Comparison of ENCODE assay signal across 16 cellular contexts in genomic region chr10:68938117-68938516, GRCh38. TPM values are rescaled to one million over a fixed set of nuclear protein-coding genes. Genes with fewer than 3 reads are reported as not detected.
A peak's percentile ranks its signal among the peaks of the same experiment; 100 is the strongest.
DNase-seq lines count a peak whose midpoint lies in the region; ATAC-seq and TF ChIP-seq lines count a peak whose summit lies in the region.
"Had no signal": no experiment of that assay in that cellular context is flagged by ENCODE, and none has a peak within 500 bp of the region (broad histone marks: within the 10 kb centered on the region; RNA-seq: fewer than 3 reads in every experiment).

No MANE protein-coding gene starts in this region.

- peaks cover 14% of the 10 kb centered on the region for H3K79me2 ChIP-seq in osteoblast (ENCODE audit: insufficient read depth, low read length)

- H3K36me3 ChIP-seq in body of pancreas (replicated peaks in 1 of 2; ENCODE audit: insufficient read depth in 1 of 2, low read depth in 2 of 2) (peaks cover 0 to 10% of the 10 kb centered on the region in 2 donors), osteoblast (ENCODE audit: insufficient read depth, low read length) (peaks cover 41% of the 10 kb centered on the region)

- H2AFZ ChIP-seq in osteoblast (ENCODE audit: low read length) = no peak overlapping the region
- H2AFZ ChIP-seq: GM23338 had no signal

- ATAC-seq in body of pancreas = no peak
- ATAC-seq in left lobe of liver = peak; percentile 75
- ATAC-seq in GM19463 (IDR thresholded peaks at IDR 0.05; ENCODE audit: unreplicated experiment) = no peak
- no peak for ATAC-seq in GM21367 (IDR thresholded peaks at IDR 0.05; ENCODE audit: unreplicated experiment)
- ATAC-seq: GM23338 had no signal

- H3K27me3 ChIP-seq in body of pancreas = no peaks in the 10 kb centered on the region
- H3K27me3 ChIP-seq in osteoblast (ENCODE audit: insufficient read depth, low read length) = no peaks in the 10 kb centered on the region
- H3K27me3 ChIP-seq: suprapubic skin had no signal

- 58 to 66% methylated on average over 2 of the region's 2 CpGs for WGBS in body of pancreas, 2 donors

- H3K9me3 ChIP-seq in body of pancreas (no peaks in the 10 kb centered on the region), osteoblast (ENCODE audit: low read depth, low read length) (no peaks in the 10 kb centered on the region)
- H3K9me3 ChIP-seq: suprapubic skin had no signal

- no peak overlapping the region for H3K4me2 ChIP-seq in osteoblast (ENCODE audit: insufficient read depth, low read length)
- H3K4me2 ChIP-seq: GM23338 had no signal

- H3K27ac ChIP-seq in body of pancreas (no peak overlapping the region), osteoblast (ENCODE audit: low read depth, low read length) (no peak overlapping the region)
- H3K27ac ChIP-seq: C4-2B, suprapubic skin had no signal

- no peak for TF ChIP-seq CTCF in body of pancreas (IDR thresholded peaks at IDR 0.05)
- no peak for TF ChIP-seq CTCF in osteoblast (IDR thresholded peaks at IDR 0.05; ENCODE audit: extremely low read depth, low read depth, low read length)

- intact Hi-C loops in body of pancreas (cut with DNase I) = no loop called here

- TF ChIP-seq POLR2A in body of pancreas (IDR thresholded peaks at IDR 0.05) = no peak

- H3K4me1 ChIP-seq in body of pancreas = peaks cover 5% of the 10 kb centered on the region
- no peaks in the 10 kb centered on the region for H3K4me1 ChIP-seq in osteoblast (ENCODE audit: insufficient read depth, low read length)
- H3K4me1 ChIP-seq: suprapubic skin had no signal

- DNase-seq in COLO668 (lab: John Stamatoyannopoulos, UW; ENCODE audit: unreplicated experiment) = peak; percentile 3
- DNase-seq in KBM-7 = peak; percentile 15
- DNase-seq in body of pancreas = peak; percentile 25 to 63 (median 38)
- DNase-seq in left lobe of liver (ENCODE audit: low spot score) = peak; percentile 57
- no peak for DNase-seq in osteoblast (ENCODE audit: insufficient read length, low spot score, missing footprints)
- DNase-seq: activated CD4-positive, CD25-positive, alpha-beta regulatory T cell; activated naive CD8-positive, alpha-beta T cell treated with anti-CD3 and anti-CD28 coated beads for 36 hours; glutamatergic neuron; NCI-H1694 treated with DMSO at 0.1 percent for 48 hours; retina; stimulated activated CD4-positive, alpha-beta T cell treated with anti-CD3 and anti-CD28 coated beads, Interleukin-1b, Interleukin-23, amount 100 ng/mL, for 48 hours had no signal

- no peaks in the 10 kb centered on the region for H4K20me1 ChIP-seq in osteoblast (ENCODE audit: insufficient read depth, low read length)

- in situ Hi-C loops in KBM-7 (cut with MboI; ENCODE audit: low pct_unique_long_range_greater_than_20kb, low sequenced_read_pairs) = no loop called here

- H3K4me3 ChIP-seq in body of pancreas (no peak overlapping the region), osteoblast (ENCODE audit: insufficient read depth, low read length) (no peak overlapping the region)
- H3K4me3 ChIP-seq: GM23338, suprapubic skin had no signal

RNA-seq across cellular contexts. Expression of gene DDX21, which starts 17.9 kb away (rescaled TPM):
- 10 to 100 TPM; 24.6 to 38.9 TPM for total RNA-seq in body of pancreas
- total RNA-seq in left lobe of liver = 14.0 TPM
- total RNA-seq in osteoblast = 56.3 and 61.9 TPM in 2 replicates

RNA-seq across cellular contexts. Expression of gene DDX50, which starts 37.0 kb away (rescaled TPM):
- total RNA-seq in body of pancreas (10 to 100 TPM; 22.3 to 23.7 TPM), left lobe of liver (6.4 TPM), osteoblast (47.0 and 47.1 TPM in 2 replicates)

RNA-seq across cellular contexts. Expression of gene KIFBP, which starts 50.5 kb away (rescaled TPM):
- total RNA-seq in body of pancreas = 10 to 100 TPM; 15.8 to 16.9 TPM
- 8.2 TPM for total RNA-seq in left lobe of liver
- total RNA-seq in osteoblast = 30.8 and 35.4 TPM in 2 replicates
